ENCODE assay signal across 8 cellular contexts in the genomic region with DNA sequence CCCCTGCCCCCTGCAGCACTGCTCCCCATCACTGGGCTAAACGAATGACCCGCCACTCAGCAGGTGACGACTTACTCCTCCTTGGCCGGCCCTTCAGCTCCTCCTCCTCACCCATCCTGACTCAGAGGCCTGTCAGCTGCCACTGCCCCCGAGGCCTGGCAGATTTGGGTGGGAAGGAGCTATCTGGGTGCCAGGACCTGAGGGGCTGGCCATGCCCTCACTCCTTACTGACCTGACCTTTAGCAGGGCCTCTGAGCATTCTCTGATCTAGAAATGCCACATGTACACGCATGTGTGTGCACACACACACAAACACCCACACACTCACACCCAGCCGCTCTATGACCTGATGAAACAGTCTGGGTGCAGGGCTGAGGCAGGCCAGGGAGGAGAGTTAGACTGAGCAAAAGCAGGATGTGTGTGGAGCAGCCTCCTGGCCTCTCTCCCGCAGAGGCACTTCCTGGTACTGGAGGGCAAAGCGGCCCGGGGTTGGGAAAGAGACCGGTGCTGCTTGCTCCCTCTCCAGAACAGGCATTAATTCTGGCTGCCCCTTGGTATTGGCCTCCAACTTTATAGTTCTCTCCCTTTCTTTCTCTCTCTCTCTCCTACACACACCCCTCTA.
DNase-seq lines count a peak whose midpoint lies in the region; ATAC-seq and TF ChIP-seq lines count a peak whose summit lies in the region.

No MANE protein-coding gene starts in this region.

- CTCF ChIA-PET in activated B cell treated with CpG ODN at 0.5 μM for 24 hours (lab: Charles Lee) = interaction anchor here (1.5 kb wide), 1 partner anchor 26 kb away, joined by 3 read pairs; no protein-coding TSS in a partner anchor
- CTCF ChIA-PET in HEK293T (lab: Yijun Ruan, JAX) = interaction anchor here (1.5 kb wide), 1 partner anchor 12 kb away, joined by 4 read pairs; no protein-coding TSS in a partner anchor

- peaks cover 47% of the 10 kb centered on the region for H3K4me1 Mint-ChIP-seq in activated B cell treated with CpG ODN at 0.5 μM for 24 hours

- no peaks in the 10 kb centered on the region for H3K27me3 Mint-ChIP-seq in activated B cell treated with CpG ODN at 0.5 μM for 24 hours

- peak overlapping the region; percentile 71 for H3K4me3 Mint-ChIP-seq in activated B cell treated with CpG ODN at 0.5 μM for 24 hours

- POLR2A ChIA-PET in activated B cell treated with CpG ODN at 0.5 μM for 24 hours (lab: Charles Lee) (interaction anchor here (0.7 to 2.3 kb wide), 7 partner anchors 10 to 68 kb away, joined by 3 to 14 read pairs (median 8); a partner anchor contains a TSS), HEK293T (lab: Yijun Ruan, JAX) (no interaction called here)

- H3K9me3 Mint-ChIP-seq in activated B cell treated with CpG ODN at 0.5 μM for 24 hours = no peaks in the 10 kb centered on the region

- ATAC-seq in HG03469 (IDR thresholded peaks at IDR 0.05; ENCODE audit: unreplicated experiment) (peak; percentile 4), activated B cell treated with CpG ODN at 0.5 μM for 24 hours (ENCODE audit: low read depth) (peak; percentile 9)

- no peak overlapping the region for H3K4me3 ChIP-seq in effector memory CD4-positive, alpha-beta T cell (ENCODE audit: insufficient read depth, low read depth, low read length, poor library complexity, severe bottlenecking)
- H3K4me3 ChIP-seq in muscle layer of duodenum (ENCODE audit: low read depth in 1 of 2, low read length in 2 of 2) = peak overlapping the region in 1 of 2 donors; percentile 3

- no peaks in the 10 kb centered on the region for H3K36me3 ChIP-seq in effector memory CD4-positive, alpha-beta T cell (ENCODE audit: control insufficient read depth, insufficient read depth, low read length)
- no peaks in the 10 kb centered on the region for H3K36me3 ChIP-seq in muscle layer of duodenum (ENCODE audit: control insufficient read depth in 1 of 2, insufficient read depth in 2 of 2, low read length in 2 of 2)

- no peaks in the 10 kb centered on the region for H3K27me3 ChIP-seq in effector memory CD4-positive, alpha-beta T cell (replicated peaks; ENCODE audit: control insufficient read depth, insufficient read depth, low read length, poor library complexity, severe bottlenecking)
- no peaks in the 10 kb centered on the region for H3K27me3 ChIP-seq in muscle layer of duodenum (ENCODE audit: low read depth, low read length)

- H3K27ac Mint-ChIP-seq in activated B cell treated with CpG ODN at 0.5 μM for 24 hours = peak overlapping the region; percentile 96

- H3K4me1 ChIP-seq in effector memory CD4-positive, alpha-beta T cell (ENCODE audit: control insufficient read depth, insufficient read depth, low read length, poor library complexity, severe bottlenecking) = peaks cover 57% of the 10 kb centered on the region
- H3K4me1 ChIP-seq in muscle layer of duodenum (ENCODE audit: control insufficient read depth in 1 of 2, insufficient read depth in 2 of 2, low read length in 2 of 2) = peaks cover 15 to 24% of the 10 kb centered on the region in 2 donors

- no peaks in the 10 kb centered on the region for H3K36me3 Mint-ChIP-seq in activated B cell treated with CpG ODN at 0.5 μM for 24 hours (ENCODE audit: low read depth)

- peak; percentile 41 for DNase-seq in NCI-H2171 treated with DMSO at 0.1 percent for 48 hours (lab: John Stamatoyannopoulos, UW)
- no peak for DNase-seq in NCI-H2171 (lab: John Stamatoyannopoulos, UW)
- no peak for DNase-seq in activated B cell treated with CpG ODN at 0.5 μM for 24 hours
- peak in 1 of 3 donors; percentile 33 for DNase-seq in effector memory CD4-positive, alpha-beta T cell
- DNase-seq in ureter (ENCODE audit: low spot score) = peak; percentile 87
- no peak for DNase-seq in HEK293T (ENCODE audit: extremely low spot score)

- TF ChIP-seq CTCF in activated B cell treated with CpG ODN at 0.5 μM for 24 hours (IDR thresholded peaks at IDR 0.05) = no peak

- H3K9me3 ChIP-seq in effector memory CD4-positive, alpha-beta T cell (ENCODE audit: control insufficient read depth, low read length) = no peaks in the 10 kb centered on the region
- H3K9me3 ChIP-seq in muscle layer of duodenum (ENCODE audit: control insufficient read depth in 1 of 2, low read length in 2 of 2) = no peaks in the 10 kb centered on the region

- intact Hi-C loops in activated B cell treated with CpG ODN at 0.5 μM for 24 hours (cut with micrococcal nuclease) = loop anchor here (2.0 kb wide), 1 partner anchor 52 kb away; no protein-coding TSS in a partner anchor

- H3K27ac ChIP-seq in effector memory CD4-positive, alpha-beta T cell (ENCODE audit: insufficient read depth, low read length, poor library complexity, severe bottlenecking) = peak overlapping the region; percentile 87
- peak overlapping the region; percentile 88 for H3K27ac ChIP-seq in muscle layer of duodenum (ENCODE audit: low read length)

TF ChIP-seq in HEK293T, 16 proteins besides CTCF, POLR2A, EP300 and RAD21:
- no peak for TF ChIP-seq SUZ12 (IDR thresholded peaks at IDR 0.05)
- TF ChIP-seq LEF1 (IDR thresholded peaks at IDR 0.05; ENCODE audit: borderline replicate concordance) = no peak
- no peak for TF ChIP-seq HDGF (IDR thresholded peaks at IDR 0.05; ENCODE audit: borderline replicate concordance)
- no peak for TF ChIP-seq SP1 (IDR thresholded peaks at IDR 0.05)
- no peak for TF ChIP-seq L3MBTL2 (conservative IDR thresholded peaks at IDR 0.05)
- no peak for TF ChIP-seq FOXK2 (IDR thresholded peaks at IDR 0.05)
- no peak for TF ChIP-seq ELF4 (IDR thresholded peaks at IDR 0.05)
- TF ChIP-seq ARNT (IDR thresholded peaks at IDR 0.05) = no peak
- TF ChIP-seq ZNF384 (IDR thresholded peaks at IDR 0.05) = no peak
- TF ChIP-seq FOXA1 (IDR thresholded peaks at IDR 0.05) = no peak
- no peak for TF ChIP-seq NFRKB (IDR thresholded peaks at IDR 0.05)
- TF ChIP-seq BHLHE40 (IDR thresholded peaks at IDR 0.05; ENCODE audit: borderline replicate concordance) = no peak

Comparison
In these comparisons a context has a peak if more than half of its experiments do, and no peak if none do; other contexts are left out.
1. DNase-seq: peak in NCI-H2171 treated with DMSO at 0.1 percent for 48 hours (single experiment) and ureter (single experiment); none in NCI-H2171 (single experiment), activated B cell treated with CpG ODN at 0.5 μM for 24 hours (single experiment) and HEK293T (single experiment).